28 cellular contexts compared by ENCODE assay signal in the genomic region with DNA sequence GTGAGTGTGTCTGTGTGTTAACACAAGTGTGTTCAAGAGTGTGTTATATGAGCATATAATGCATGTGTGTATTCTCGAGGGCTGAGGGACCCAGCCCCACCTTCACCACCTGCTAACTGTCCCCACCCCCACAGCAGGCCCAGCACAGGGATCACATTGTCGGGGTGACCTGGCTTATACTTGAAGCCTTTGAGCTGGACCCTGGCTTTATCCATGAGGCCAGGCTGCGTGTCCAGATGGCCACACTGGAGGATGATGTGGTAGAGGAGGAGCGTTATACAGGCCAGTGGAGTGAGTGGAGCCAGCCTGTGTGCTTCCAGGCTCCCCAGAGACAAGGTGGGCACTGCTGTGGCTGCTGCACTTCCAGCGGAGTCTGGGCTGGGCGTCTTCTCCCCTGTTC. TPM values are rescaled to one million over a fixed set of nuclear protein-coding genes. Genes with fewer than 3 reads are reported as not detected.
"Had no signal": no experiment of that assay in that cellular context is flagged by ENCODE, and none has a peak within 500 bp of the region (broad histone marks: within the 10 kb centered on the region; RNA-seq: fewer than 3 reads in every experiment).

No MANE protein-coding gene starts in this region.

- H3K9me3 Mint-ChIP-seq: activated CD4-positive, alpha-beta T cell treated with anti-CD3 and anti-CD28 coated beads, Interleukin-2, amount 10 ng/mL, durations not matched to agents 7 days and 5 days; activated naive CD4-positive, alpha-beta T cell treated with anti-CD3 and anti-CD28 coated beads for 36 hours; activated naive CD4-positive, alpha-beta T cell treated with anti-CD3 and anti-CD28 coated beads, Interleukin-2, amount 50 U/mL, for 72 hours; activated T-cell treated with anti-CD3 and anti-CD28 coated beads, Interleukin-2, amount 50 U/mL, for 24 hours; T-helper 1 cell treated with Interleukin-12 subunit alpha and Interleukin-12 subunit beta and Interleukin-4 antibody, amounts not matched to agents 30 μg/mL and 1 μg/mL, for 36 hours had no signal

- H3K4me1 ChIP-seq: adrenal gland, body of pancreas, breast epithelium, Peyer's patch, SJSA1 had no signal

- DNase-seq: activated CD4-positive, alpha-beta T cell treated with anti-CD3 and anti-CD28 coated beads, Interleukin-2, amount 10 ng/mL, durations not matched to agents 7 days and 5 days; activated CD4-positive, alpha-beta T cell treated with anti-CD3 and anti-CD28 coated beads, Interleukin-2, amount 50 U/mL, for 48 hours; activated CD8-positive, alpha-beta T cell treated with anti-CD3 and anti-CD28 coated beads, Interleukin-2, amount 10 ng/mL, durations not matched to agents 7 days and 5 days; activated gamma-delta T cell treated with Interleukin-2 at 50 U/mL for 16 hours; activated naive CD4-positive, alpha-beta T cell treated with anti-CD3 and anti-CD28 coated beads for 36 hours; activated T-cell treated with anti-CD3 and anti-CD28 coated beads, Interleukin-2, amount 50 U/mL, for 24 hours; adrenal gland; body of pancreas; NCI-H1105; NCI-H1417 treated with DMSO at 0.1 percent for 48 hours; NCI-H1930; NCI-H2081 treated with DMSO at 0.1 percent for 48 hours; NCI-H226; NCI-H446 treated with DMSO at 0.1 percent for 48 hours; NCI-H524; NCI-H69; NK-92 treated with Interleukin-12 subunit alpha and Interleukin-12 subunit beta, amount 100 ng/mL, for 24 hours; PC-3; Peyer's patch; RPMI8226; SHP77 treated with DMSO at 0.1 percent for 48 hours; SK-N-SH; T1000 had no signal

- H3K4me3 ChIP-seq: adrenal gland, body of pancreas, breast epithelium, Peyer's patch, SJSA1 had no signal

- H3K36me3 ChIP-seq: adrenal gland, breast epithelium, Peyer's patch, SJSA1 had no signal

- H3K27me3 Mint-ChIP-seq: activated CD4-positive, alpha-beta T cell treated with anti-CD3 and anti-CD28 coated beads, Interleukin-2, amount 10 ng/mL, durations not matched to agents 7 days and 5 days; activated T-cell treated with anti-CD3 and anti-CD28 coated beads, Interleukin-2, amount 50 U/mL, for 24 hours had no signal

- H3K4me3 Mint-ChIP-seq: activated CD4-positive, alpha-beta T cell treated with anti-CD3 and anti-CD28 coated beads, Interleukin-2, amount 10 ng/mL, durations not matched to agents 7 days and 5 days; activated CD8-positive, alpha-beta T cell treated with anti-CD3 and anti-CD28 coated beads, Interleukin-2, amount 10 ng/mL, durations not matched to agents 7 days and 5 days; activated naive CD4-positive, alpha-beta T cell treated with anti-CD3 and anti-CD28 coated beads for 36 hours; activated T-cell treated with anti-CD3 and anti-CD28 coated beads, Interleukin-2, amount 50 U/mL, for 24 hours; T-helper 1 cell treated with Interleukin-12 subunit alpha and Interleukin-12 subunit beta and Interleukin-4 antibody, amounts not matched to agents 30 μg/mL and 1 μg/mL, for 36 hours had no signal

- ATAC-seq: activated CD8-positive, alpha-beta T cell treated with anti-CD3 and anti-CD28 coated beads, Interleukin-2, amount 10 ng/mL, durations not matched to agents 7 days and 5 days; activated naive CD4-positive, alpha-beta T cell treated with anti-CD3 and anti-CD28 coated beads, Interleukin-2, amount 50 U/mL, for 72 hours; body of pancreas; PC-3 had no signal

- H3K9me3 ChIP-seq: adrenal gland, body of pancreas, breast epithelium, Peyer's patch, SJSA1, SK-N-SH had no signal

- H3K27ac ChIP-seq: adrenal gland, body of pancreas, breast epithelium, Peyer's patch, SJSA1 had no signal

- H3K36me3 Mint-ChIP-seq: activated naive CD4-positive, alpha-beta T cell treated with anti-CD3 and anti-CD28 coated beads, Interleukin-2, amount 50 U/mL, for 72 hours had no signal

- H3K27ac Mint-ChIP-seq: activated naive CD4-positive, alpha-beta T cell treated with anti-CD3 and anti-CD28 coated beads for 36 hours; activated naive CD4-positive, alpha-beta T cell treated with anti-CD3 and anti-CD28 coated beads, Interleukin-2, amount 50 U/mL, for 72 hours; activated T-cell treated with anti-CD3 and anti-CD28 coated beads, Interleukin-2, amount 50 U/mL, for 24 hours; T-helper 1 cell treated with Interleukin-12 subunit alpha and Interleukin-12 subunit beta and Interleukin-4 antibody, amounts not matched to agents 30 μg/mL and 1 μg/mL, for 36 hours had no signal

- H3K27me3 ChIP-seq: adrenal gland, body of pancreas, breast epithelium, Peyer's patch, SJSA1 had no signal

- H3K4me2 ChIP-seq: SK-N-SH had no signal

- H3K9ac ChIP-seq: SK-N-SH had no signal

RNA-seq across cellular contexts. Expression of a gene that starts 7.6 kb away (rescaled TPM):
- total RNA-seq: astrocyte, PC-3, SJSA1 had no signal
